20 cellular contexts compared by ENCODE assay signal in genomic region chr13:96730676-96731075, GRCh38.
"Had no signal": no experiment of that assay in that cellular context is flagged by ENCODE, and none has a peak within 500 bp of the region (broad histone marks: within the 10 kb centered on the region; RNA-seq: fewer than 3 reads in every experiment).

No MANE protein-coding gene starts in this region.

- H3K27me3 ChIP-seq: esophagus muscularis mucosa, gastroesophageal sphincter, ovary, right atrium auricular region, sigmoid colon, testis, tibial nerve had no signal

- H3K27ac ChIP-seq: epithelial cell of prostate, esophagus muscularis mucosa, gastroesophageal sphincter, ovary, right atrium auricular region, sigmoid colon, skin epidermis, testis, tibial nerve had no signal

- H3K36me3 ChIP-seq: esophagus muscularis mucosa, gastroesophageal sphincter, ovary, right atrium auricular region, sigmoid colon, tibial nerve had no signal

- DNase-seq: effector memory CD4-positive, alpha-beta T cell; foreskin fibroblast; glutamatergic neuron; left cardiac atrium; left ventricle myocardium superior; natural killer cell; nucleus accumbens; ovary; sigmoid colon; stimulated activated CD4-positive, alpha-beta T cell treated with anti-CD3 and anti-CD28 coated beads, Interleukin-2, amount 100 ng/mL, for 24 hours; stimulated activated CD4-positive, alpha-beta T cell treated with anti-CD3 and anti-CD28 coated beads, Interleukin-4, amount 100 ng/mL, for 4 hours; stimulated activated naive B cell treated with anti-CD40 and anti-IgM and Interleukin-4, amounts not matched to agents 10 μg/mL and 1 μg/mL and 100 μg/mL, for 72 hours; stimulated activated naive CD8-positive, alpha-beta T cell treated with anti-CD3 and anti-CD28 coated beads, Interleukin-15, amount 100 ng/mL, for 72 hours; testis had no signal

- H3K4me1 ChIP-seq: esophagus muscularis mucosa, gastroesophageal sphincter, right atrium auricular region, sigmoid colon, testis, tibial nerve had no signal

- H3K4me3 ChIP-seq: esophagus muscularis mucosa, gastroesophageal sphincter, ovary, right atrium auricular region, sigmoid colon, skin epidermis, testis, tibial nerve had no signal
